Comparison of ENCODE assay signal across 21 cellular contexts in the genomic region with DNA sequence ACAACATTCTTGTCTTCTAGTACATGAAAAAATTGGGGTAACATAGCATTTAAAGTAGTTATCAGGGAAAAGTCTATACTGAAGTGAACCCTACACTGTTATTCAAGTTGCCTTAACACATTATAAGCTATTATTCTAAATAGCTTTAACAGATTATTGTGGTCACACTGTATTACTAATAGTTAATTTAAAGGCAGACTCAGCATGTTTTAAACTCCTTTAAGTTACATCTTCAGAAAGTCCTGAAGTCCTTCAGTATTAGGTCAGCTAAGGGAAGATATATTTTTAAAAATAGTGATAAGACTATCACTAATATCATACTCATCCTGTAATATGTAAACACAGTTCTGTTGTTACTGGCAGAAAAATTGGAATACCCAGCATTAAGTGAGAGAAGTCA.
"Had no signal": no experiment of that assay in that cellular context is flagged by ENCODE, and none has a peak within 500 bp of the region (broad histone marks: within the 10 kb centered on the region; RNA-seq: fewer than 3 reads in every experiment).

No MANE protein-coding gene starts in this region.

- FAIRE-seq: pancreas, small intestine had no signal

- H3K4me2 ChIP-seq: hepatocyte had no signal

- H3K4me3 ChIP-seq: hepatocyte, left ventricle myocardium inferior, mucosa of descending colon, pancreas, prostate gland, sigmoid colon, spleen, tibial nerve, uterus had no signal

- H3K9me3 ChIP-seq: left ventricle myocardium inferior, mucosa of descending colon, pancreas, prostate gland, sigmoid colon, spleen, tibial nerve, uterus had no signal

- H3K36me3 ChIP-seq: prostate gland, uterus had no signal

- DNase-seq: islet precursor cell; left ventricle myocardium inferior; midbrain; mucosa of descending colon; naive thymus-derived CD4-positive, alpha-beta T cell; pancreas; retina; right cardiac atrium; sigmoid colon; small intestine; spleen; stimulated activated CD4-positive, alpha-beta T cell treated with anti-CD3 and anti-CD28 coated beads, Interleukin-4, amount 100 ng/mL, for 24 hours; stimulated activated naive CD4-positive, alpha-beta T cell; stimulated activated naive CD8-positive, alpha-beta T cell treated with anti-CD3 and anti-CD28 coated beads, Interleukin-15, amount 100 ng/mL, for 72 hours; substantia nigra; uterus had no signal

- ATAC-seq: naive thymus-derived CD4-positive, alpha-beta T cell; natural killer cell treated with Interleukin-12 subunit alpha and Interleukin-12 subunit beta and Interleukin-15 and Interleukin-18, amount 100 ng/mL, for 72 hours; pancreas; right cardiac atrium; stimulated activated effector memory CD8-positive, alpha-beta T cell treated with anti-CD3 and anti-CD28 coated beads, Interleukin-12 subunit alpha, Interleukin-12 subunit beta, amount 100 ng/mL, for 72 hours; stimulated activated naive CD8-positive, alpha-beta T cell treated with anti-CD3 and anti-CD28 coated beads, Interleukin-15, amount 100 ng/mL, for 72 hours had no signal

- H3K27me3 ChIP-seq: hepatocyte, pancreas, sigmoid colon, spleen, tibial nerve, uterus had no signal

- H3K27ac ChIP-seq: hepatocyte, left ventricle myocardium inferior, pancreas, prostate gland, sigmoid colon, spleen, tibial nerve, uterus had no signal

- H3K4me1 ChIP-seq: pancreas, prostate gland, sigmoid colon, uterus had no signal

- H2AFZ ChIP-seq: hepatocyte had no signal

- H3K79me2 ChIP-seq: hepatocyte had no signal
